ENCODE assay signal across 8 cellular contexts in the genomic region with DNA sequence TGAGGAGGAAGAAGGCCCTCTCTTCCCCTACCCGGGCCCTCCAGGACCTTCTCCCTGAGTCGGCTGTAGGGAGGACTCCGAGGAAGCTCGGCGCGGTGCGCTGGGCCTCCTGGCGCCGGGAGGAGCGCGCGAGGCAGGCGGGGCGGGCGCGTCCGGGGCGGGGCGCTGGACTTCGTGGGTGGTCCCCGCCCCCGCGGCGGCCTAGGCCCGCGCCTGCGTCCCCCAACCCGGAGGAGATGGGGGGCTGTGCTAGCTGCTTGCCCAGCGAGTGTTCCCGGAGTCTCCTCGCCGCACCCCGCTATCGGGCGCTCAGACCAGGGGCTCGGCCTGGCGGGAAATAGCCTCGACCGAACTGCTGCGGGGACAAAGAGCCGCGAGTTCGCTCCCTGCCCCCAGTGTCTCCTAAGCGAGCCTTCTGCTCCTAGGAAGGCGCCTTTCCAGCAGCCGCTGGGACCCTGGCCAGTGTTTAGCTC. TPM values are rescaled to one million over a fixed set of nuclear protein-coding genes. Genes with fewer than 3 reads are reported as not detected.
DNase-seq lines count a peak whose midpoint lies in the region; ATAC-seq and TF ChIP-seq lines count a peak whose summit lies in the region.

No MANE protein-coding gene starts in this region.

- peaks cover 0 to 2% (median 0%) of the 10 kb centered on the region in 8 donors for H3K9me3 Mint-ChIP-seq in CD4-positive, alpha-beta memory T cell
- no peaks in the 10 kb centered on the region for H3K9me3 Mint-ChIP-seq in activated CD8-positive, alpha-beta memory T cell treated with anti-CD3 and anti-CD28 coated beads, Interleukin-2, amount 10 ng/mL, durations not matched to agents 7 days and 5 days (ENCODE audit: low read depth)

- DNase-seq in CD4-positive, alpha-beta memory T cell = peak in 2 of 5 donors; percentile 11 to 13
- peak; percentile 49 for DNase-seq in activated CD8-positive, alpha-beta memory T cell treated with anti-CD3 and anti-CD28 coated beads, Interleukin-2, amount 10 ng/mL, durations not matched to agents 7 days and 5 days
- DNase-seq in fibroblast of mammary gland (ENCODE audit: low read depth) (peak; percentile 19), osteoblast (ENCODE audit: insufficient read length, low spot score, missing footprints) (peak; percentile 90), SW 1271 (lab: John Stamatoyannopoulos, UW) (no peak), NCI-H2081 treated with DMSO at 0.1 percent for 48 hours (lab: John Stamatoyannopoulos, UW) (no peak)

- POLR2A ChIA-PET in CD4-positive, alpha-beta memory T cell (lab: Charles Lee; ENCODE audit: partially characterized antibody) = no interaction called here

- no peaks in the 10 kb centered on the region for H4K20me1 ChIP-seq in osteoblast (ENCODE audit: insufficient read depth, low read length)

- H3K4me1 ChIP-seq in CD4-positive, alpha-beta memory T cell (ENCODE audit: insufficient read depth, low read length) = peaks cover 9% of the 10 kb centered on the region
- peaks cover 6% of the 10 kb centered on the region for H3K4me1 ChIP-seq in osteoblast (ENCODE audit: insufficient read depth, low read length)

- peak; percentile 34 for ATAC-seq in HG02759 (IDR thresholded peaks at IDR 0.05; ENCODE audit: unreplicated experiment)
- peak; percentile 95 for ATAC-seq in activated CD8-positive, alpha-beta memory T cell treated with anti-CD3 and anti-CD28 coated beads, Interleukin-2, amount 10 ng/mL, durations not matched to agents 7 days and 5 days
- no peak for ATAC-seq in GM19455 (IDR thresholded peaks at IDR 0.05; ENCODE audit: unreplicated experiment)

- peaks cover 2 to 14% (median 7%) of the 10 kb centered on the region in 4 donors for H3K4me1 Mint-ChIP-seq in CD4-positive, alpha-beta memory T cell
- H3K4me1 Mint-ChIP-seq in activated CD8-positive, alpha-beta memory T cell treated with anti-CD3 and anti-CD28 coated beads, Interleukin-2, amount 10 ng/mL, durations not matched to agents 7 days and 5 days = peaks cover 15% of the 10 kb centered on the region

- H3K36me3 ChIP-seq in CD4-positive, alpha-beta memory T cell (ENCODE audit: insufficient read depth, low read length) = no peaks in the 10 kb centered on the region
- no peaks in the 10 kb centered on the region for H3K36me3 ChIP-seq in osteoblast (ENCODE audit: insufficient read depth, low read length)

- H3K4me3 ChIP-seq in CD4-positive, alpha-beta memory T cell (ENCODE audit: low read length in 2 of 2) = no peak overlapping the region
- H3K4me3 ChIP-seq in fibroblast of mammary gland (ENCODE audit: control insufficient read depth, low read depth, low read length) (peak overlapping the region; percentile 45), osteoblast (ENCODE audit: insufficient read depth, low read length) (peak overlapping the region; percentile 71)

- H3K79me2 ChIP-seq in osteoblast (ENCODE audit: insufficient read depth, low read length) = no peaks in the 10 kb centered on the region

- no peaks in the 10 kb centered on the region for H3K9me3 ChIP-seq in CD4-positive, alpha-beta memory T cell (ENCODE audit: control insufficient read depth in 1 of 2, low read length in 2 of 2)
- H3K9me3 ChIP-seq in osteoblast (ENCODE audit: low read depth, low read length) = no peaks in the 10 kb centered on the region

- H3K4me3 Mint-ChIP-seq in CD4-positive, alpha-beta memory T cell = peak overlapping the region; percentile 62 to 81 (median 72)
- H3K4me3 Mint-ChIP-seq in activated CD8-positive, alpha-beta memory T cell treated with anti-CD3 and anti-CD28 coated beads, Interleukin-2, amount 10 ng/mL, durations not matched to agents 7 days and 5 days = peak overlapping the region; percentile 64

- intact Hi-C loops in CD4-positive, alpha-beta memory T cell (cut with micrococcal nuclease) = no loop called here

- peaks cover 0 to 10% of the 10 kb centered on the region in 2 donors for H3K27me3 Mint-ChIP-seq in CD4-positive, alpha-beta memory T cell
- H3K27me3 Mint-ChIP-seq in activated CD8-positive, alpha-beta memory T cell treated with anti-CD3 and anti-CD28 coated beads, Interleukin-2, amount 10 ng/mL, durations not matched to agents 7 days and 5 days = peaks cover 28% of the 10 kb centered on the region

- H3K27ac Mint-ChIP-seq in CD4-positive, alpha-beta memory T cell = no peak overlapping the region
- peak overlapping the region; percentile 25 for H3K27ac Mint-ChIP-seq in activated CD8-positive, alpha-beta memory T cell treated with anti-CD3 and anti-CD28 coated beads, Interleukin-2, amount 10 ng/mL, durations not matched to agents 7 days and 5 days

- peak overlapping the region; percentile 81 for H2AFZ ChIP-seq in osteoblast (ENCODE audit: low read length)

- H3K27me3 ChIP-seq in CD4-positive, alpha-beta memory T cell (ENCODE audit: insufficient read depth, low read length) = no peaks in the 10 kb centered on the region
- peaks cover 18% of the 10 kb centered on the region for H3K27me3 ChIP-seq in osteoblast (ENCODE audit: insufficient read depth, low read length)

- H3K4me2 ChIP-seq in osteoblast (ENCODE audit: insufficient read depth, low read length) = peak overlapping the region; percentile 81

- TF ChIP-seq CTCF in fibroblast of mammary gland (conservative IDR thresholded peaks at IDR 0.05; ENCODE audit: control insufficient read depth, insufficient read depth, low read depth, low read length) (no peak), osteoblast (IDR thresholded peaks at IDR 0.05; ENCODE audit: extremely low read depth, low read depth, low read length) (no peak)

- CTCF ChIA-PET in CD4-positive, alpha-beta memory T cell (lab: Charles Lee; ENCODE audit: partially characterized antibody) = no interaction called here
- CTCF ChIA-PET in activated CD8-positive, alpha-beta memory T cell treated with anti-CD3 and anti-CD28 coated beads, Interleukin-2, amount 10 ng/mL, durations not matched to agents 7 days and 5 days (lab: Charles Lee) = interaction anchor here (0.5 to 2.4 kb wide), 6 partner anchors 9 to 78 kb away, joined by 3 to 10 read pairs (median 4); no protein-coding TSS in a partner anchor

- no peak overlapping the region for H3K27ac ChIP-seq in CD4-positive, alpha-beta memory T cell (ENCODE audit: low read depth, low read length)
- H3K27ac ChIP-seq in osteoblast (ENCODE audit: low read depth, low read length) = no peak overlapping the region

- H3K36me3 Mint-ChIP-seq in CD4-positive, alpha-beta memory T cell = peaks cover 0 to 9% of the 10 kb centered on the region in 2 donors
- no peaks in the 10 kb centered on the region for H3K36me3 Mint-ChIP-seq in activated CD8-positive, alpha-beta memory T cell treated with anti-CD3 and anti-CD28 coated beads, Interleukin-2, amount 10 ng/mL, durations not matched to agents 7 days and 5 days

RNA-seq across cellular contexts. Expression of a gene that starts 19.2 kb away (rescaled TPM):
- total RNA-seq in CD4-positive, alpha-beta memory T cell = not detected
- not detected for polyA plus RNA-seq in CD4-positive, alpha-beta memory T cell
- total RNA-seq in activated CD8-positive, alpha-beta memory T cell treated with anti-CD3 and anti-CD28 coated beads, Interleukin-2, amount 10 ng/mL, durations not matched to agents 7 days and 5 days = under 1 TPM in 1 of 2 experiments, not detected in 1; 0.07 TPM
- 19.9 and 23.9 TPM in 2 replicates for total RNA-seq in osteoblast

RNA-seq across cellular contexts. Expression of a gene that starts 24.7 kb away (rescaled TPM):
- total RNA-seq in CD4-positive, alpha-beta memory T cell = 1 to 10 TPM in 1 of 2 experiments, under 1 TPM in 1; 0.83 to 1.0 TPM
- polyA plus RNA-seq in CD4-positive, alpha-beta memory T cell = 1 to 10 TPM in 1 of 2 donors, under 1 TPM in 1; 0.89 to 6.3 TPM
- 10 to 100 TPM in 1 of 2 experiments, 1 to 10 TPM in 1; 6.1 to 15.2 TPM for total RNA-seq in activated CD8-positive, alpha-beta memory T cell treated with anti-CD3 and anti-CD28 coated beads, Interleukin-2, amount 10 ng/mL, durations not matched to agents 7 days and 5 days
- total RNA-seq in osteoblast = under 0.01 and 0.36 TPM in 2 replicates

RNA-seq across cellular contexts. Expression of a gene that starts 55.6 kb away (rescaled TPM):
- total RNA-seq in CD4-positive, alpha-beta memory T cell = 10 to 100 TPM; 15.4 to 16.5 TPM
- 1 to 10 TPM; 8.6 to 8.8 TPM for polyA plus RNA-seq in CD4-positive, alpha-beta memory T cell
- 10 to 100 TPM; 12.7 to 12.8 TPM for total RNA-seq in activated CD8-positive, alpha-beta memory T cell treated with anti-CD3 and anti-CD28 coated beads, Interleukin-2, amount 10 ng/mL, durations not matched to agents 7 days and 5 days
- total RNA-seq in osteoblast = 10.1 and 11.2 TPM in 2 replicates

Comparison
In these comparisons a context has a peak if more than half of its experiments do, and no peak if none do; other contexts are left out.
1. DNase-seq: peak in activated CD8-positive, alpha-beta memory T cell treated with anti-CD3 and anti-CD28 coated beads, Interleukin-2, amount 10 ng/mL, durations not matched to agents 7 days and 5 days (single experiment), fibroblast of mammary gland (single experiment) and osteoblast (single experiment); none in SW 1271 (0 of 2) and NCI-H2081 treated with DMSO at 0.1 percent for 48 hours (single experiment).
2. H3K4me3 ChIP-seq: peak in fibroblast of mammary gland (single experiment) and osteoblast (single experiment); none in CD4-positive, alpha-beta memory T cell (0 of 2).
3. RNA of a gene that starts 19.2 kb away (total RNA-seq): 19.9 to 23.9 TPM in osteoblast; 0.07 TPM in activated CD8-positive, alpha-beta memory T cell treated with anti-CD3 and anti-CD28 coated beads, Interleukin-2, amount 10 ng/mL, durations not matched to agents 7 days and 5 days and not detected in CD4-positive, alpha-beta memory T cell; every median in the first group is over 10 times any median in the second.